32 cellular contexts compared by ENCODE assay signal in genomic region chr5:53937467-53937866, GRCh38.
"Had no signal": no experiment of that assay in that cellular context is flagged by ENCODE, and none has a peak within 500 bp of the region (broad histone marks: within the 10 kb centered on the region; RNA-seq: fewer than 3 reads in every experiment).

No MANE protein-coding gene starts in this region.

- H3K27me3 Mint-ChIP-seq: activated B cell treated with CpG ODN at 0.5 μM for 24 hours; activated CD8-positive, alpha-beta T cell treated with anti-CD3 and anti-CD28 coated beads for 36 hours; activated naive CD8-positive, alpha-beta T cell; activated T-helper 17 cell treated with anti-CD3 and anti-CD28 coated beads, Interleukin-2, amount 50 U/mL, for 72 hours; central memory CD8-positive, alpha-beta T cell; effector memory CD8-positive, alpha-beta T cell; T-helper 17 cell had no signal

- H3K9me3 ChIP-seq: adrenal gland, body of pancreas, esophagus squamous epithelium had no signal

- H3K27ac ChIP-seq: adrenal gland, body of pancreas, esophagus squamous epithelium, WERI-Rb-1 had no signal

- H3K36me3 ChIP-seq: adrenal gland, WERI-Rb-1 had no signal

- H3K4me1 ChIP-seq: body of pancreas, esophagus squamous epithelium had no signal

- H3K4me3 Mint-ChIP-seq: activated B cell treated with CpG ODN at 0.5 μM for 24 hours; activated CD8-positive, alpha-beta T cell treated with anti-CD3 and anti-CD28 coated beads for 36 hours; activated naive CD8-positive, alpha-beta T cell; activated T-cell treated with anti-CD3 and anti-CD28 coated beads, Interleukin-2, amount 50 U/mL, for 4 hours; activated T-helper 17 cell treated with anti-CD3 and anti-CD28 coated beads, Interleukin-2, amount 50 U/mL, for 72 hours; central memory CD8-positive, alpha-beta T cell; effector memory CD8-positive, alpha-beta T cell; T-helper 17 cell; T-helper 2 cell treated with Interferon-gamma antibody and Interleukin-4, amounts not matched to agents 5 μg/mL and 100 μg/mL, for 36 hours had no signal

- H3K27me3 ChIP-seq: adrenal gland, body of pancreas, esophagus squamous epithelium had no signal

- H3K27ac Mint-ChIP-seq: activated B cell treated with CpG ODN at 0.5 μM for 24 hours; activated CD8-positive, alpha-beta T cell treated with anti-CD3 and anti-CD28 coated beads for 36 hours; activated naive CD8-positive, alpha-beta T cell; activated T-helper 17 cell treated with anti-CD3 and anti-CD28 coated beads, Interleukin-2, amount 50 U/mL, for 72 hours; effector memory CD8-positive, alpha-beta T cell; T-helper 17 cell; T-helper 2 cell treated with Interferon-gamma antibody and Interleukin-4, amounts not matched to agents 5 μg/mL and 100 μg/mL, for 36 hours had no signal

- FAIRE-seq: frontal cortex had no signal

- ATAC-seq: activated CD4-positive, CD25-positive, alpha-beta regulatory T cell treated with anti-CD3 and anti-CD28 coated beads, Interleukin-2, amount 50 U/mL, for 24 hours; activated CD8-positive, alpha-beta T cell treated with anti-CD3 and anti-CD28 coated beads for 36 hours; activated T-cell treated with anti-CD3 and anti-CD28 coated beads, Interleukin-2, amount 50 U/mL, for 4 hours; activated T-helper 17 cell treated with anti-CD3 and anti-CD28 coated beads, Interleukin-2, amount 50 U/mL, for 72 hours; body of pancreas; effector memory CD8-positive, alpha-beta T cell; T-helper 17 cell had no signal

- H3K4me1 Mint-ChIP-seq: activated B cell treated with CpG ODN at 0.5 μM for 24 hours; activated T-helper 17 cell treated with anti-CD3 and anti-CD28 coated beads, Interleukin-2, amount 50 U/mL, for 72 hours; T-helper 17 cell had no signal

- DNase-seq: activated B cell treated with CpG ODN at 0.5 μM for 24 hours; activated CD4-positive, alpha-beta T cell treated with anti-CD3 and anti-CD28 coated beads for 48 hours; activated CD4-positive, alpha-beta T cell treated with anti-CD3 and anti-CD28 coated beads, Interleukin-2, amount 50 U/mL, for 1 hour; activated CD4-positive, alpha-beta T cell treated with anti-CD3 and anti-CD28 coated beads, Interleukin-2, amount 50 U/mL, for 48 hours; activated CD8-positive, alpha-beta memory T cell treated with anti-CD3 and anti-CD28 coated beads for 24 hours; activated CD8-positive, alpha-beta T cell treated with anti-CD3 and anti-CD28 coated beads for 36 hours; activated effector memory CD4-positive, alpha-beta T cell treated with Interleukin-2 at 50 U/mL for 16 hours; activated gamma-delta T cell treated with Interleukin-2 at 50 U/mL for 16 hours; activated naive CD4-positive, alpha-beta T cell treated with anti-CD3 and anti-CD28 coated beads, Interleukin-2, amount 50 U/mL, for 16 hours; activated naive CD4-positive, alpha-beta T cell treated with Interleukin-2 at 50 U/mL for 16 hours; activated T-cell treated with anti-CD3 and anti-CD28 coated beads, Interleukin-2, amount 50 U/mL, for 4 hours; amygdala; aorta; cortex of kidney; dermis blood vessel endothelial cell; effector CD4-positive, alpha-beta T cell; effector memory CD8-positive, alpha-beta T cell; erythroblast; esophagus squamous epithelium; head of caudate nucleus; T-helper 1 cell; T-helper 17 cell; T1000; WERI-Rb-1 had no signal

- H3K4me3 ChIP-seq: adrenal gland, body of pancreas, esophagus squamous epithelium had no signal

- H3K9me3 Mint-ChIP-seq: activated B cell treated with CpG ODN at 0.5 μM for 24 hours; activated CD8-positive, alpha-beta T cell treated with anti-CD3 and anti-CD28 coated beads for 36 hours; activated T-cell treated with anti-CD3 and anti-CD28 coated beads, Interleukin-2, amount 50 U/mL, for 4 hours; activated T-helper 17 cell treated with anti-CD3 and anti-CD28 coated beads, Interleukin-2, amount 50 U/mL, for 72 hours; central memory CD8-positive, alpha-beta T cell; effector memory CD8-positive, alpha-beta T cell; T-helper 2 cell treated with Interferon-gamma antibody and Interleukin-4, amounts not matched to agents 5 μg/mL and 100 μg/mL, for 36 hours had no signal
